ENCODE assay signal across 11 cellular contexts in the genomic region with DNA sequence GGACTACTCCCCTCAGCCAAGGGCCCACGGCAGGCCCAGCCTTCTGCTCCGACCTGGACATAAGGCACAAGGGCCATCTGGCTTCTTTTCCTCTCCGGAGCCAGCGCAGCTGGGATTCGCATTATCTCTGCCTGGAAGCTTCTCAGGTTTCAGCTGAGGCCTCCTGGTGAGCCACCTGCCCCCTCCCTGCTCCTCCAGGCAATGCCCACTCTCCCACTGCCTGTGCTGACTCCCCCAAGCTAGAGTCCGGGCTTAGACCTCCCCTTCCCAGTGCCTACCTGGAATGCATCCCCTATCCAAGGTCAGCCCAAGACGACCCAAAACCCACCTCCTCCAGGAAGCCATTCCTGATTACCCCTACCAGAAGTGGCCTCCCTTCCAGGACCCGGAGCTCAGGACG.
DNase-seq lines count a peak whose midpoint lies in the region; ATAC-seq and TF ChIP-seq lines count a peak whose summit lies in the region.
"Had no signal": no experiment of that assay in that cellular context is flagged by ENCODE, and none has a peak within 500 bp of the region (broad histone marks: within the 10 kb centered on the region; RNA-seq: fewer than 3 reads in every experiment).

No MANE protein-coding gene starts in this region.

- H3K27me3 Mint-ChIP-seq in mesothelial cell of epicardium (ENCODE audit: low read depth) = no peaks in the 10 kb centered on the region
- H3K27me3 Mint-ChIP-seq in activated T-helper 2 cell treated with anti-CD3 and anti-CD28 coated beads, Interferon-gamma antibody, Interleukin-2, Interleukin-4, amounts not matched to agents 10 μg/mL and 5 μg/mL and 100 μg/mL, durations not matched to agents 14 hours and 24 hours and 36 hours (ENCODE audit: low read depth) = no peaks in the 10 kb centered on the region

- TF ChIP-seq CTCF in mesothelial cell of epicardium (IDR thresholded peaks at IDR 0.05; ENCODE audit: unreplicated experiment) = no peak

- peak; percentile 88 for DNase-seq in G401 (ENCODE audit: low spot score)
- DNase-seq in NCI-H2029 (lab: John Stamatoyannopoulos, UW) = peak; percentile 86
- DNase-seq in SK-N-DZ (ENCODE audit: low spot score) = peak; percentile 99
- no peak for DNase-seq in mesothelial cell of epicardium (ENCODE audit: low spot score in 2 of 2, unreplicated experiment in 2 of 2)
- DNase-seq in activated T-helper 2 cell treated with anti-CD3 and anti-CD28 coated beads, Interferon-gamma antibody, Interleukin-2, Interleukin-4, amounts not matched to agents 10 μg/mL and 5 μg/mL and 100 μg/mL, durations not matched to agents 14 hours and 24 hours and 36 hours (ENCODE audit: low spot score) = no peak
- DNase-seq in medulla oblongata (ENCODE audit: extremely low spot score) = no peak
- DNase-seq: activated gamma-delta T cell treated with Interleukin-2 at 50 U/mL for 16 hours, HFFc6, NCI-H187 treated with DMSO at 0.1 percent for 48 hours had no signal

- no peaks in the 10 kb centered on the region for H3K9me3 Mint-ChIP-seq in mesothelial cell of epicardium
- no peaks in the 10 kb centered on the region for H3K9me3 Mint-ChIP-seq in activated T-helper 2 cell treated with anti-CD3 and anti-CD28 coated beads, Interferon-gamma antibody, Interleukin-2, Interleukin-4, amounts not matched to agents 10 μg/mL and 5 μg/mL and 100 μg/mL, durations not matched to agents 14 hours and 24 hours and 36 hours
- H3K9me3 Mint-ChIP-seq: HFFc6 had no signal

- peaks cover 3% of the 10 kb centered on the region for H3K36me3 Mint-ChIP-seq in mesothelial cell of epicardium
- peaks cover 86% of the 10 kb centered on the region for H3K36me3 Mint-ChIP-seq in activated T-helper 2 cell treated with anti-CD3 and anti-CD28 coated beads, Interferon-gamma antibody, Interleukin-2, Interleukin-4, amounts not matched to agents 10 μg/mL and 5 μg/mL and 100 μg/mL, durations not matched to agents 14 hours and 24 hours and 36 hours (ENCODE audit: low read depth)

- H3K4me3 Mint-ChIP-seq in mesothelial cell of epicardium = no peak overlapping the region
- no peak overlapping the region for H3K4me3 Mint-ChIP-seq in activated T-helper 2 cell treated with anti-CD3 and anti-CD28 coated beads, Interferon-gamma antibody, Interleukin-2, Interleukin-4, amounts not matched to agents 10 μg/mL and 5 μg/mL and 100 μg/mL, durations not matched to agents 14 hours and 24 hours and 36 hours (ENCODE audit: low read depth)
- H3K4me3 Mint-ChIP-seq: HFFc6 had no signal

- intact Hi-C loops in activated T-helper 2 cell treated with anti-CD3 and anti-CD28 coated beads, Interferon-gamma antibody, Interleukin-2, Interleukin-4, amounts not matched to agents 10 μg/mL and 5 μg/mL and 100 μg/mL, durations not matched to agents 14 hours and 24 hours and 36 hours (cut with micrococcal nuclease) = no loop called here

- peaks cover 48% of the 10 kb centered on the region for H3K4me1 Mint-ChIP-seq in mesothelial cell of epicardium
- H3K4me1 Mint-ChIP-seq in activated T-helper 2 cell treated with anti-CD3 and anti-CD28 coated beads, Interferon-gamma antibody, Interleukin-2, Interleukin-4, amounts not matched to agents 10 μg/mL and 5 μg/mL and 100 μg/mL, durations not matched to agents 14 hours and 24 hours and 36 hours (ENCODE audit: low read depth) = no peaks in the 10 kb centered on the region

- H3K27ac Mint-ChIP-seq in mesothelial cell of epicardium = peak overlapping the region; percentile 47
- H3K27ac Mint-ChIP-seq in activated T-helper 2 cell treated with anti-CD3 and anti-CD28 coated beads, Interferon-gamma antibody, Interleukin-2, Interleukin-4, amounts not matched to agents 10 μg/mL and 5 μg/mL and 100 μg/mL, durations not matched to agents 14 hours and 24 hours and 36 hours = no peak overlapping the region
- H3K27ac Mint-ChIP-seq: HFFc6 had no signal

- in situ Hi-C loops in G401 (cut with HindIII; ENCODE audit: low sequenced_read_pairs) = loop anchor here (10.0 to 25.0 kb wide), 2 partner anchors 54 to 204 kb away; no protein-coding TSS in a partner anchor

- ATAC-seq in HG03354 (IDR thresholded peaks at IDR 0.05; ENCODE audit: poor library complexity, severe bottlenecking, unreplicated experiment) = no peak
- ATAC-seq in activated CD4-positive, CD25-positive, alpha-beta regulatory T cell treated with anti-CD3 and anti-CD28 coated beads, Interleukin-2, amount 50 U/mL, for 24 hours = no peak

Comparison
In these comparisons a context has a peak if more than half of its experiments do, and no peak if none do; other contexts are left out.
1. DNase-seq: peak in G401 (single experiment), NCI-H2029 (single experiment) and SK-N-DZ (single experiment); none in mesothelial cell of epicardium (0 of 2), activated T-helper 2 cell treated with anti-CD3 and anti-CD28 coated beads, Interferon-gamma antibody, Interleukin-2, Interleukin-4, amounts not matched to agents 10 μg/mL and 5 μg/mL and 100 μg/mL, durations not matched to agents 14 hours and 24 hours and 36 hours (single experiment) and medulla oblongata (single experiment).